ENCODE assay signal across 12 cellular contexts in genomic region chr17:83056583-83057396, GRCh38. TPM values are rescaled to one million over a fixed set of nuclear protein-coding genes. Genes with fewer than 3 reads are reported as not detected.
DNase-seq lines count a peak whose midpoint lies in the region; ATAC-seq and TF ChIP-seq lines count a peak whose summit lies in the region.
"Had no signal": no experiment of that assay in that cellular context is flagged by ENCODE, and none has a peak within 500 bp of the region (broad histone marks: within the 10 kb centered on the region; RNA-seq: fewer than 3 reads in every experiment).

No MANE protein-coding gene starts in this region.

- TF ChIP-seq CTCF in right atrium auricular region (IDR thresholded peaks at IDR 0.05) = no peak

- ATAC-seq in HG02798 (IDR thresholded peaks at IDR 0.05; ENCODE audit: poor library complexity, unreplicated experiment) = no peak

- H3K27ac ChIP-seq in right atrium auricular region = peak overlapping the region; percentile 16 to 38

- no peak overlapping the region for H3K4me3 ChIP-seq in right atrium auricular region
- peak overlapping the region; percentile 21 for H3K4me3 ChIP-seq in skeletal muscle satellite cell (ENCODE audit: low read length)

- no peaks in the 10 kb centered on the region for H3K9me3 ChIP-seq in right atrium auricular region
- H3K9me3 ChIP-seq in skeletal muscle satellite cell (replicated peaks; ENCODE audit: low read length) = no peaks in the 10 kb centered on the region

- H3K4me1 Mint-ChIP-seq in activated T-helper 1 cell treated with anti-CD3 and anti-CD28 coated beads, Interleukin-12 subunit alpha, Interleukin-12 subunit beta, Interleukin-2, Interleukin-4 antibody, amounts not matched to agents 30 ng/mL and 10 ng/mL and 1 ng/mL, durations not matched to agents 14 hours and 24 hours and 36 hours (ENCODE audit: low read depth) = peaks cover 5% of the 10 kb centered on the region

- no peak overlapping the region for H3K9ac ChIP-seq in skeletal muscle satellite cell (ENCODE audit: low read depth, low read length)

- no peak overlapping the region for H3K27ac Mint-ChIP-seq in activated T-helper 1 cell treated with anti-CD3 and anti-CD28 coated beads, Interleukin-12 subunit alpha, Interleukin-12 subunit beta, Interleukin-2, Interleukin-4 antibody, amounts not matched to agents 30 ng/mL and 10 ng/mL and 1 ng/mL, durations not matched to agents 14 hours and 24 hours and 36 hours
- H3K27ac Mint-ChIP-seq: activated CD4-positive, alpha-beta memory T cell treated with anti-CD3 and anti-CD28 coated beads for 36 hours had no signal

- H3K27me3 ChIP-seq in right atrium auricular region (no peaks in the 10 kb centered on the region), skeletal muscle satellite cell (ENCODE audit: control insufficient read depth, insufficient read depth, low read length) (no peaks in the 10 kb centered on the region)

- no peaks in the 10 kb centered on the region for H3K36me3 ChIP-seq in right atrium auricular region
- no peaks in the 10 kb centered on the region for H3K36me3 ChIP-seq in skeletal muscle satellite cell (ENCODE audit: insufficient read depth, low read length)

- H3K27me3 Mint-ChIP-seq in activated T-helper 1 cell treated with anti-CD3 and anti-CD28 coated beads, Interleukin-12 subunit alpha, Interleukin-12 subunit beta, Interleukin-2, Interleukin-4 antibody, amounts not matched to agents 30 ng/mL and 10 ng/mL and 1 ng/mL, durations not matched to agents 14 hours and 24 hours and 36 hours (ENCODE audit: insufficient read depth) = peaks cover 6% of the 10 kb centered on the region
- H3K27me3 Mint-ChIP-seq: activated CD4-positive, alpha-beta memory T cell treated with anti-CD3 and anti-CD28 coated beads for 36 hours had no signal

- H3K4me3 Mint-ChIP-seq in activated T-helper 1 cell treated with anti-CD3 and anti-CD28 coated beads, Interleukin-12 subunit alpha, Interleukin-12 subunit beta, Interleukin-2, Interleukin-4 antibody, amounts not matched to agents 30 ng/mL and 10 ng/mL and 1 ng/mL, durations not matched to agents 14 hours and 24 hours and 36 hours = no peak overlapping the region
- H3K4me3 Mint-ChIP-seq: activated CD4-positive, alpha-beta memory T cell treated with anti-CD3 and anti-CD28 coated beads for 36 hours had no signal

- H3K4me1 ChIP-seq in right atrium auricular region (peaks cover 0 to 31% of the 10 kb centered on the region in 2 donors), skeletal muscle satellite cell (ENCODE audit: control insufficient read depth, insufficient read depth, low read length) (peaks cover 25% of the 10 kb centered on the region)

- intact Hi-C loops in activated T-helper 1 cell treated with anti-CD3 and anti-CD28 coated beads, Interleukin-12 subunit alpha, Interleukin-12 subunit beta, Interleukin-2, Interleukin-4 antibody, amounts not matched to agents 30 ng/mL and 10 ng/mL and 1 ng/mL, durations not matched to agents 14 hours and 24 hours and 36 hours (cut with micrococcal nuclease) = no loop called here

- H3K36me3 Mint-ChIP-seq in activated T-helper 1 cell treated with anti-CD3 and anti-CD28 coated beads, Interleukin-12 subunit alpha, Interleukin-12 subunit beta, Interleukin-2, Interleukin-4 antibody, amounts not matched to agents 30 ng/mL and 10 ng/mL and 1 ng/mL, durations not matched to agents 14 hours and 24 hours and 36 hours (ENCODE audit: low read depth) = no peaks in the 10 kb centered on the region
- H3K36me3 Mint-ChIP-seq: activated CD4-positive, alpha-beta memory T cell treated with anti-CD3 and anti-CD28 coated beads for 36 hours had no signal

- H3K9me3 Mint-ChIP-seq in activated T-helper 1 cell treated with anti-CD3 and anti-CD28 coated beads, Interleukin-12 subunit alpha, Interleukin-12 subunit beta, Interleukin-2, Interleukin-4 antibody, amounts not matched to agents 30 ng/mL and 10 ng/mL and 1 ng/mL, durations not matched to agents 14 hours and 24 hours and 36 hours = no peaks in the 10 kb centered on the region
- H3K9me3 Mint-ChIP-seq: activated CD4-positive, alpha-beta memory T cell treated with anti-CD3 and anti-CD28 coated beads for 36 hours had no signal

- H3K4me2 ChIP-seq in skeletal muscle satellite cell (ENCODE audit: low read length) = peak overlapping the region; percentile 63

- peak; percentile 72 for DNase-seq in EH (ENCODE audit: low read depth)
- DNase-seq in RPMI7951 (ENCODE audit: low read depth) = peak; percentile 44
- DNase-seq in right atrium auricular region (ENCODE audit: low spot score) = peak; percentile 58
- DNase-seq in NCI-H2081 (lab: John Stamatoyannopoulos, UW) = no peak
- no peak for DNase-seq in activated T-helper 1 cell treated with anti-CD3 and anti-CD28 coated beads, Interleukin-12 subunit alpha, Interleukin-12 subunit beta, Interleukin-2, Interleukin-4 antibody, amounts not matched to agents 30 ng/mL and 10 ng/mL and 1 ng/mL, durations not matched to agents 14 hours and 24 hours and 36 hours (ENCODE audit: low spot score)
- no peak for DNase-seq in CD1c-positive myeloid dendritic cell (ENCODE audit: extremely low spot score)
- DNase-seq: activated CD4-positive, alpha-beta memory T cell treated with anti-CD3 and anti-CD28 coated beads for 36 hours; DND-41; NCI-H1417; stimulated activated CD4-positive, alpha-beta T cell treated with anti-CD3 and anti-CD28 coated beads, Interleukin-12 subunit alpha, Interleukin-12 subunit beta, amount 100 ng/mL, for 4 hours had no signal

RNA-seq across cellular contexts. Expression of gene METRNL, which starts 22.6 kb away (rescaled TPM):
- 31.4 and 42.4 TPM in 2 replicates for total RNA-seq in RPMI7951 (2014; rRNA removed; shearing (Covaris generic))
- 100 to 1,000 TPM in 1 of 2 donors, 10 to 100 TPM in 1; 62.9 to 104 TPM for total RNA-seq in right atrium auricular region
- 108 and 144 TPM in 2 replicates for total RNA-seq in skeletal muscle satellite cell (2012; rRNA removed)
- 31.1 and 31.4 TPM in 2 replicates for total RNA-seq in activated T-helper 1 cell treated with anti-CD3 and anti-CD28 coated beads, Interleukin-12 subunit alpha, Interleukin-12 subunit beta, Interleukin-2, Interleukin-4 antibody, amounts not matched to agents 30 ng/mL and 10 ng/mL and 1 ng/mL, durations not matched to agents 14 hours and 24 hours and 36 hours

Comparison
In these comparisons a context has a peak if more than half of its experiments do, and no peak if none do; other contexts are left out.
1. DNase-seq: peak in EH (single experiment), RPMI7951 (single experiment) and right atrium auricular region (single experiment); none in NCI-H2081 (0 of 2), activated T-helper 1 cell treated with anti-CD3 and anti-CD28 coated beads, Interleukin-12 subunit alpha, Interleukin-12 subunit beta, Interleukin-2, Interleukin-4 antibody, amounts not matched to agents 30 ng/mL and 10 ng/mL and 1 ng/mL, durations not matched to agents 14 hours and 24 hours and 36 hours (single experiment) and CD1c-positive myeloid dendritic cell (single experiment).